Comparison of ENCODE assay signal across 8 cellular contexts in the genomic region with DNA sequence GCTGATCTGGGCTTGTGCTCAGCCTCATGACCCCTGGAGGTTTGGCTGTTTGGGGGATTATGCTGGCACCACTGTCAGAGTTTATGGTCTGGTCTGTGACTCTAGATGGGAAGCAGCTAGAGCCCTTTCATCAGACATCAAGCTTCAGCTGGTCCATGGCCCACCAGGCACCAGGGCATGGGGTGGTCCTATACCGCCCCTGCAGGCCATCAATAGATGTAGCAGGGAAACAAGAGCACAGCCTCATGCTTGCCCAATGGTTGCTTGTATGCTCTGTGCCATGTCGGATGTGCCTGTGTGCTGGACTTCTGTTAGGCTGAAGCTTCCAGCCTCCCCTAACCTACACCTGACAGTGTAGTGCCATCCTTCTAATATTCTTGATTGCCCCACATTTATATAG.
DNase-seq lines count a peak whose midpoint lies in the region; ATAC-seq, FAIRE-seq and TF ChIP-seq lines count a peak whose summit lies in the region.

No MANE protein-coding gene starts in this region.

- H3K9me3 ChIP-seq in pancreas = no peaks in the 10 kb centered on the region

- no peak overlapping the region for H3K27ac ChIP-seq in brain microvascular endothelial cell
- H3K27ac ChIP-seq in pancreas = no peak overlapping the region
- H3K27ac ChIP-seq in caudate nucleus (ENCODE audit: low read depth, low read length) = no peak overlapping the region

- peak in 3 of 4 donors; percentile 47 to 80 (median 54) for ATAC-seq in pancreas

- no peak overlapping the region for H3K4me3 ChIP-seq in Jurkat, Clone E6-1 (ENCODE audit: low read length)
- no peak overlapping the region for H3K4me3 ChIP-seq in brain microvascular endothelial cell (ENCODE audit: low read depth, low read length)
- H3K4me3 ChIP-seq in pancreas = no peak overlapping the region

- H3K4me1 ChIP-seq in pancreas = no peaks in the 10 kb centered on the region

- intact Hi-C loops in pancreas (cut with DNase I) = no loop called here

- in situ Hi-C loops in brain microvascular endothelial cell (cut with HindIII; ENCODE audit: low pct_ligation_motif_present, low sequenced_read_pairs) = no loop called here

- TF ChIP-seq CTCF in brain microvascular endothelial cell (IDR thresholded peaks at IDR 0.05; ENCODE audit: low read depth, low read length, missing control alignments) (peak; percentile 76), pancreas (IDR thresholded peaks at IDR 0.05) (peak in 1 of 4 donors; percentile 16)

- 47 to 51% methylated on average over 2 of the region's 2 CpGs for WGBS in pancreas, 2 donors

- FAIRE-seq in pancreas (lab: Jason Lieb, UNC) = no peak

- DNase-seq in NCI-H748 (lab: John Stamatoyannopoulos, UW; ENCODE audit: unreplicated experiment) = peak; percentile 6
- DNase-seq in NCI-H748 treated with DMSO at 0.1 percent for 48 hours (lab: John Stamatoyannopoulos, UW) = no peak
- peak; percentile 25 for DNase-seq in Jurkat, Clone E6-1 (ENCODE audit: low read depth, low spot score)
- no peak for DNase-seq in brain microvascular endothelial cell
- DNase-seq in pancreas = no peak
- no peak for DNase-seq in effector CD4-positive, alpha-beta T cell
- DNase-seq in NCI-H1417 (lab: John Stamatoyannopoulos, UW) = no peak
- DNase-seq in caudate nucleus (lab: John Stamatoyannopoulos, UW) = no peak

- no peaks in the 10 kb centered on the region for H3K36me3 ChIP-seq in brain microvascular endothelial cell (replicated peaks)
- H3K36me3 ChIP-seq in pancreas = no peaks in the 10 kb centered on the region

- H3K27me3 ChIP-seq in brain microvascular endothelial cell (replicated peaks) (no peaks in the 10 kb centered on the region), pancreas (no peaks in the 10 kb centered on the region)

Comparison
In these comparisons a context has a peak if more than half of its experiments do, and no peak if none do; other contexts are left out.
1. DNase-seq: peak in NCI-H748 (single experiment) and Jurkat, Clone E6-1 (single experiment); none in NCI-H748 treated with DMSO at 0.1 percent for 48 hours (single experiment), brain microvascular endothelial cell (single experiment), pancreas (0 of 6), effector CD4-positive, alpha-beta T cell (single experiment), NCI-H1417 (0 of 3) and caudate nucleus (0 of 61).